In genomic region chr2:11402436-11402835, GRCh38 we compare ENCODE assay signal across 23 cellular contexts.
"Had no signal": no experiment of that assay in that cellular context is flagged by ENCODE, and none has a peak within 500 bp of the region (broad histone marks: within the 10 kb centered on the region; RNA-seq: fewer than 3 reads in every experiment).

No MANE protein-coding gene starts in this region.

- H3K27ac ChIP-seq: coronary artery, epithelial cell of prostate, hepatocyte had no signal

- H3K9me3 ChIP-seq: esophagus squamous epithelium, gastrocnemius medialis, heart left ventricle, left lung, lower lobe of right lung, mucosa of descending colon had no signal

- H3K36me3 ChIP-seq: esophagus squamous epithelium, gastrocnemius medialis, heart left ventricle, left lung, lower lobe of right lung had no signal

- ATAC-seq: esophagus mucosa, gastrocnemius medialis, heart left ventricle, left cardiac atrium, left lung, left ventricle myocardium superior, lower lobe of right lung, mucosa of descending colon had no signal

- H3K4me3 ChIP-seq: coronary artery, dorsolateral prefrontal cortex, esophagus squamous epithelium, gastrocnemius medialis, heart left ventricle, hepatocyte, left lung, lower lobe of right lung, mucosa of descending colon had no signal

- H3K27me3 ChIP-seq: dorsolateral prefrontal cortex, esophagus squamous epithelium, gastrocnemius medialis, heart left ventricle, hepatocyte, left lung had no signal

- H3K27ac Mint-ChIP-seq: mesothelial cell of epicardium had no signal

- H2AFZ ChIP-seq: hepatocyte had no signal

- H3K4me3 Mint-ChIP-seq: mesothelial cell of epicardium, naive B cell had no signal

- H3K4me2 ChIP-seq: hepatocyte had no signal

- H3K4me1 Mint-ChIP-seq: naive B cell had no signal

- DNase-seq: dermis blood vessel endothelial cell; effector CD4-positive, alpha-beta T cell; effector memory CD4-positive, alpha-beta T cell; erythroblast; esophagus squamous epithelium; foreskin fibroblast; foreskin melanocyte; gastrocnemius medialis; heart left ventricle; hypothalamus; left cardiac atrium; left lung; left ventricle myocardium superior; lower lobe of right lung; mesenchymal stem cell; mucosa of descending colon; naive B cell had no signal

- H3K36me3 Mint-ChIP-seq: mesothelial cell of epicardium, naive B cell had no signal

- H3K9me3 Mint-ChIP-seq: mesothelial cell of epicardium had no signal
